In genomic region chr6:165818200-165818599, GRCh38 we compare ENCODE assay signal across 16 cellular contexts.
DNase-seq lines count a peak whose midpoint lies in the region; ATAC-seq, FAIRE-seq and TF ChIP-seq lines count a peak whose summit lies in the region.
"Had no signal": no experiment of that assay in that cellular context is flagged by ENCODE, and none has a peak within 500 bp of the region (broad histone marks: within the 10 kb centered on the region; RNA-seq: fewer than 3 reads in every experiment).

No MANE protein-coding gene starts in this region.

- H3K4me2 ChIP-seq in H1 (ENCODE audit: insufficient read depth in 1 of 2, low read depth in 2 of 2, low read length in 2 of 2) (peak overlapping the region; percentile 39 to 48), neural progenitor cell (peak overlapping the region; percentile 65)

- no peak for TF ChIP-seq POLR2A in H1 (IDR thresholded peaks at IDR 0.05; ENCODE audit: control extremely low read depth in 1 of 2, low read depth in 2 of 2, low read length in 2 of 2)

- H3K4me3 Mint-ChIP-seq in neural progenitor cell (peak overlapping the region; percentile 5), Calu3 (ENCODE audit: low read depth, unreplicated experiment) (no peak overlapping the region), chondrocyte (ENCODE audit: unreplicated experiment) (no peak overlapping the region)
- H3K4me3 Mint-ChIP-seq: CD4-positive, alpha-beta T cell had no signal

- peak; percentile 88 for FAIRE-seq in H1 (lab: Jason Lieb, UNC)
- FAIRE-seq: GM12892, GM18507 had no signal

- H3K9me3 ChIP-seq in HUES48 (ENCODE audit: control insufficient read depth, insufficient read depth, low read length) (no peaks in the 10 kb centered on the region), H1 (ENCODE audit: insufficient read depth in 2 of 2, low read depth in 1 of 2, low read length in 1 of 2) (no peaks in the 10 kb centered on the region), neural progenitor cell (ENCODE audit: low read depth) (no peaks in the 10 kb centered on the region)
- H3K9me3 ChIP-seq: Caco-2 had no signal

- no peak overlapping the region for H4K8ac ChIP-seq in H1 (ENCODE audit: extremely low read depth, insufficient read depth, low read length)

- peak overlapping the region; percentile 43 for H3K27ac Mint-ChIP-seq in neural progenitor cell
- H3K27ac Mint-ChIP-seq in Calu3 (ENCODE audit: unreplicated experiment): no peak overlapping the region
- H3K27ac Mint-ChIP-seq in chondrocyte (ENCODE audit: unreplicated experiment): no peak overlapping the region
- H3K27ac Mint-ChIP-seq: CD4-positive, alpha-beta T cell had no signal

- peaks cover 14% of the 10 kb centered on the region for H3F3A ChIP-seq in neural progenitor cell (ENCODE audit: low read depth)

- BruUV-seq in Calu3 (replicated peaks; lab: Mats Ljungman, UMichigan): no TSS peak

- H3K36me3 ChIP-seq in HUES48 (ENCODE audit: control insufficient read depth, insufficient read depth, low read length) (no peaks in the 10 kb centered on the region), H1 (ENCODE audit: control insufficient read depth in 2 of 4, insufficient read depth in 4 of 4, low read length in 3 of 4) (no peaks in the 10 kb centered on the region), neural progenitor cell (no peaks in the 10 kb centered on the region)

- H4K5ac ChIP-seq in H1 (ENCODE audit: insufficient read length, low read depth, low read length): no peak overlapping the region

- 28 to 100% methylated on average over 1 to 4 of the region's 4 CpGs for WGBS in H1 (ENCODE audit: extremely low coverage in 1 of 2, insufficient coverage in 1 of 2, insufficient read length in 1 of 2, insufficient replicate concordance in 2 of 2, low coverage in 1 of 2, low lambda C conversion rate in 2 of 2, missing lambda C conversion rate in 1 of 2), 2 experiments

- H3K36me3 Mint-ChIP-seq in neural progenitor cell: no peaks in the 10 kb centered on the region
- H3K36me3 Mint-ChIP-seq in Calu3 (ENCODE audit: insufficient read depth, unreplicated experiment): peaks cover 5% of the 10 kb centered on the region
- no peaks in the 10 kb centered on the region for H3K36me3 Mint-ChIP-seq in chondrocyte (ENCODE audit: low read depth)

- H3K4me1 ChIP-seq in HUES48 (ENCODE audit: control insufficient read depth, insufficient read depth, low read length): peaks cover 35% of the 10 kb centered on the region
- peaks cover 3 to 26% (median 17%) of the 10 kb centered on the region in 4 experiments for H3K4me1 ChIP-seq in H1 (replicated peaks in 1 of 4; ENCODE audit: control insufficient read depth in 3 of 4, insufficient read depth in 4 of 4, low read length in 3 of 4)
- peaks cover 37% of the 10 kb centered on the region for H3K4me1 ChIP-seq in neural progenitor cell
- H3K4me1 ChIP-seq: Caco-2 had no signal

- DNase-seq in H1 (ENCODE audit: low read depth in 1 of 2, low spot score in 2 of 2) (no peak), neural progenitor cell (ENCODE audit: low spot score) (peak; percentile 46), Calu3 (no peak), chondrocyte (ENCODE audit: low spot score) (no peak)
- DNase-seq: Caco-2; CD4-positive, alpha-beta T cell; DMS153; DMS79; GDM1; GM23248; H7 had no signal

- H3K4me3 ChIP-seq in HUES48 (ENCODE audit: low read depth, low read length) (no peak overlapping the region), H1 (ENCODE audit: extremely low read depth in 1 of 4, insufficient read depth in 2 of 4, low read depth in 3 of 4, low read length in 4 of 4) (no peak overlapping the region), neural progenitor cell (no peak overlapping the region)
- H3K4me3 ChIP-seq: GM23248 had no signal

- H4K91ac ChIP-seq in H1 (replicated peaks; ENCODE audit: insufficient read length, low read length): no peak overlapping the region

- no peak overlapping the region for H2BK15ac ChIP-seq in H1 (ENCODE audit: low read length)

- H2BK12ac ChIP-seq in H1 (ENCODE audit: low read depth, low read length): peak overlapping the region; percentile 33

- H3K27me3 Mint-ChIP-seq in neural progenitor cell (ENCODE audit: insufficient read depth, low read depth): peaks cover 13% of the 10 kb centered on the region
- H3K27me3 Mint-ChIP-seq in Calu3 (ENCODE audit: unreplicated experiment): peaks cover 86% of the 10 kb centered on the region
- peaks cover 24% of the 10 kb centered on the region for H3K27me3 Mint-ChIP-seq in chondrocyte (ENCODE audit: low read depth)

- no peaks in the 10 kb centered on the region for H3K9me3 Mint-ChIP-seq in neural progenitor cell
- H3K9me3 Mint-ChIP-seq in Calu3 (ENCODE audit: low read depth, unreplicated experiment): no peaks in the 10 kb centered on the region
- no peaks in the 10 kb centered on the region for H3K9me3 Mint-ChIP-seq in chondrocyte (ENCODE audit: low read depth)
- H3K9me3 Mint-ChIP-seq: CD4-positive, alpha-beta T cell had no signal

- H3K27me3 ChIP-seq in HUES48 (ENCODE audit: control insufficient read depth, insufficient read depth, low read length) (peaks cover 2% of the 10 kb centered on the region; the same call in 1 of the 2 replicates), H1 (replicated peaks in 1 of 4; ENCODE audit: control insufficient read depth in 3 of 4, extremely low read depth in 1 of 4, insufficient read depth in 3 of 4, low read length in 3 of 4) (peaks cover 0 to 2% (median 0%) of the 10 kb centered on the region in 4 experiments; a peak in 1 of 7 replicates), neural progenitor cell (no peaks in the 10 kb centered on the region)

- H2BK120ac ChIP-seq in H1 (replicated peaks; ENCODE audit: low read depth, low read length): no peak overlapping the region

- peak overlapping the region; percentile 63 for H3K18ac ChIP-seq in H1 (ENCODE audit: extremely low read depth, low read length)

- H3K27ac ChIP-seq in HUES48 (ENCODE audit: low read depth, low read length): peak overlapping the region; percentile 11
- H3K27ac ChIP-seq in H1 (ENCODE audit: low read depth, low read length): no peak overlapping the region
- H3K27ac ChIP-seq in neural progenitor cell: no peak overlapping the region
- H3K27ac ChIP-seq: C4-2B, GM23248 had no signal

- H2AK5ac ChIP-seq in H1 (ENCODE audit: low read depth, low read length): no peak overlapping the region; the same call in 1 of the 2 replicates

- no peak for TF ChIP-seq EP300 in H1 (IDR thresholded peaks at IDR 0.05; ENCODE audit: borderline replicate concordance in 1 of 2, low read depth in 2 of 2, low read length in 2 of 2)

- no peak overlapping the region for H3K23ac ChIP-seq in H1 (ENCODE audit: insufficient read length)

- no peaks in the 10 kb centered on the region for H4K20me1 ChIP-seq in H1 (replicated peaks in 1 of 2; ENCODE audit: control insufficient read depth in 1 of 2, insufficient read depth in 2 of 2, low read length in 2 of 2)
- H4K20me1 ChIP-seq in neural progenitor cell (ENCODE audit: low read depth): no peaks in the 10 kb centered on the region

- H2AFZ ChIP-seq in H1 (ENCODE audit: low read length) (peak overlapping the region; percentile 48; the same call in 1 of the 2 replicates), neural progenitor cell (replicated peaks) (peak overlapping the region; percentile 38)
- H2AFZ ChIP-seq: GM23248 had no signal

- no peaks in the 10 kb centered on the region for H3K79me1 ChIP-seq in H1 (ENCODE audit: low read depth, low read length)

- H2BK20ac ChIP-seq in H1 (ENCODE audit: low read length): no peak overlapping the region

- H3K14ac ChIP-seq in H1 (ENCODE audit: insufficient read length): no peak overlapping the region

- H3K79me2 ChIP-seq in H1 (ENCODE audit: control insufficient read depth in 1 of 2, insufficient read depth in 2 of 2, low read length in 2 of 2) (no peaks in the 10 kb centered on the region), neural progenitor cell (ENCODE audit: low read depth) (no peaks in the 10 kb centered on the region)

- no peak for ATAC-seq in HG02610 (IDR thresholded peaks at IDR 0.05; ENCODE audit: unreplicated experiment)

- no peak for TF ChIP-seq RAD21 in H1 (IDR thresholded peaks at IDR 0.05 in 1 of 2, conservative IDR thresholded peaks at IDR 0.05 in 1 of 2; ENCODE audit: low read depth in 2 of 2, low read length in 2 of 2)

- CTCF ChIA-PET in H1 (lab: Charles Lee; ENCODE audit: partially characterized antibody): interaction anchor here (1.0 to 2.5 kb wide), 2 partner anchors 29 to 32 kb away, joined by 3 to 6 read pairs; no protein-coding TSS in a partner anchor
- CTCF ChIA-PET in Calu3 (lab: Charles Lee): no interaction called here

- no peak overlapping the region for H3K56ac ChIP-seq in H1 (replicated peaks; ENCODE audit: insufficient read length, low read depth, low read length)

- H2BK5ac ChIP-seq in H1 (ENCODE audit: low read depth, low read length): peak overlapping the region; percentile 1; the same call in 1 of the 2 replicates

- H3K9ac ChIP-seq in HUES48 (ENCODE audit: low read depth, low read length): no peak overlapping the region
- no peak overlapping the region for H3K9ac ChIP-seq in H1 (replicated peaks in 1 of 4; ENCODE audit: extremely low read depth in 1 of 4, low read depth in 3 of 4, low read length in 3 of 4)
- H3K9ac ChIP-seq in neural progenitor cell: no peak overlapping the region
- H3K9ac ChIP-seq: GM23248 had no signal

- no peak overlapping the region for H3K4ac ChIP-seq in H1 (replicated peaks; ENCODE audit: insufficient read length, low read depth, low read length)

- TF ChIP-seq CTCF in H1 (IDR thresholded peaks at IDR 0.05; ENCODE audit: control extremely low read depth in 1 of 3, insufficient read depth in 1 of 3, low read depth in 1 of 3, low read length in 3 of 3) (no peak), neural progenitor cell (IDR thresholded peaks at IDR 0.05) (no peak), Calu3 (IDR thresholded peaks at IDR 0.05; ENCODE audit: unreplicated experiment) (no peak), chondrocyte (IDR thresholded peaks at IDR 0.05) (no peak)

- POLR2A ChIA-PET in H1 (lab: Charles Lee; ENCODE audit: partially characterized antibody): no interaction called here

- intact Hi-C loops in Calu3 (cut with micrococcal nuclease; ENCODE audit: unreplicated experiment): no loop called here

- H3K4me1 Mint-ChIP-seq in neural progenitor cell (peaks cover 47% of the 10 kb centered on the region), Calu3 (ENCODE audit: low read depth, unreplicated experiment) (peaks cover 9% of the 10 kb centered on the region), chondrocyte (ENCODE audit: low read depth) (peaks cover under 1% of the 10 kb centered on the region)

- no peaks in the 10 kb centered on the region for H3K23me2 ChIP-seq in H1 (ENCODE audit: low read depth, low read length)

TF ChIP-seq in H1, 55 proteins besides CTCF, POLR2A, EP300 and RAD21:
- no peak for TF ChIP-seq RBBP5 (IDR thresholded peaks at IDR 0.05; ENCODE audit: borderline replicate concordance, low read depth, low read length)
- TF ChIP-seq CEBPB (IDR thresholded peaks at IDR 0.05; ENCODE audit: low read depth, low read length): peak; percentile 44; the same call in 1 of the 2 replicates
